In the genomic region with DNA sequence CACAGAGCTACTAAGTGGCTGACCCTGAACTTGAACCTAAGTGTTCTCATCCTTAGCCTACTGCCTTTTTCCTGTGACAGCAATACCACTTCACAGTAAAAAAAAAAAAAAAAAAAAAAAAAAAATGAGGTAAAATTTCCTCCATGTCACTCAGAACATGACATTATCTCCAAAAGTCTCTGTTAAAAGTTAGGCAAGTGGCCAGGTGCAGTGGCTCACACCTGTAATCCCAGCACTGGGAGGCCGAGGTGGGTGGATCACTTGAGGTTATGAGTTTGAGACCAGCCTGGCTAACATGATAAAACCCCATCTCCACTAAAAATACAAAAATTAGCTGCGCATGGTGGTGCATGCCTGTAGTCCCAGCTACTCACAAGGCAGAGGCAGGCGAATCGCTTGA, we compare ENCODE assay signal across 27 cellular contexts.
"Had no signal": no experiment of that assay in that cellular context is flagged by ENCODE, and none has a peak within 500 bp of the region (broad histone marks: within the 10 kb centered on the region; RNA-seq: fewer than 3 reads in every experiment).

No MANE protein-coding gene starts in this region.

- DNase-seq: naive thymus-derived CD8-positive, alpha-beta T cell; occipital lobe; ovary; posterior cingulate gyrus; psoas muscle; right cardiac atrium; spleen; stimulated activated CD4-positive, alpha-beta T cell treated with anti-CD3 and anti-CD28 coated beads, Interleukin-12 subunit alpha, Interleukin-12 subunit beta, amount 100 ng/mL, for 4 hours; stimulated activated CD4-positive, alpha-beta T cell treated with anti-CD3 and anti-CD28 coated beads, Interleukin-1b, Interleukin-23, amount 100 ng/mL, for 48 hours; stimulated activated CD4-positive, alpha-beta T cell treated with anti-CD3 and anti-CD28 coated beads, Interleukin-4, amount 100 ng/mL, for 1 hour; stimulated activated CD4-positive, alpha-beta T cell treated with anti-CD3 and anti-CD28 coated beads, Interleukin-4, amount 100 ng/mL, for 4 hours; stimulated activated CD8-positive, alpha-beta memory T cell treated with anti-CD3 and anti-CD28 coated beads, Interleukin-4, amount 100 ng/mL, for 48 hours; stimulated activated naive CD4-positive, alpha-beta T cell treated with Interleukin-2 at 50 U/mL for 16 hours; trophoblast cell; upper lobe of left lung had no signal

- H3K27me3 ChIP-seq: neural progenitor cell, ovary, stomach, thyroid gland, tibial nerve, upper lobe of left lung, vagina had no signal

- H3K4me3 ChIP-seq: neural progenitor cell, ovary, psoas muscle, skin epidermis, smooth muscle cell, spleen, stomach, thoracic aorta, thyroid gland, tibial nerve, upper lobe of left lung, vagina had no signal

- H3K9me3 ChIP-seq: ovary, psoas muscle, spleen, stomach, thoracic aorta, thyroid gland, tibial nerve, upper lobe of left lung, vagina had no signal

- H3K4me1 ChIP-seq: neural progenitor cell, psoas muscle, thyroid gland, upper lobe of left lung, vagina had no signal

- H3K36me3 ChIP-seq: neural progenitor cell, ovary, spleen, stomach, thoracic aorta, thyroid gland, tibial nerve, upper lobe of left lung, vagina had no signal

- ATAC-seq: naive thymus-derived CD8-positive, alpha-beta T cell; natural killer cell treated with Interleukin-12 subunit alpha and Interleukin-12 subunit beta and Interleukin-15 and Interleukin-18, amount 100 ng/mL, for 72 hours; psoas muscle; right cardiac atrium; sciatic nerve; stimulated activated memory B cell treated with anti-CD40 and anti-IgM and Interleukin-4, amounts not matched to agents 10 μg/mL and 1 μg/mL and 100 μg/mL, for 72 hours had no signal

- H3K27ac ChIP-seq: neural progenitor cell, ovary, parathyroid adenoma, psoas muscle, skin epidermis, spleen, stomach, thyroid gland, tibial nerve, upper lobe of left lung, vagina had no signal
